ENCODE assay signal across 12 cellular contexts in the genomic region with DNA sequence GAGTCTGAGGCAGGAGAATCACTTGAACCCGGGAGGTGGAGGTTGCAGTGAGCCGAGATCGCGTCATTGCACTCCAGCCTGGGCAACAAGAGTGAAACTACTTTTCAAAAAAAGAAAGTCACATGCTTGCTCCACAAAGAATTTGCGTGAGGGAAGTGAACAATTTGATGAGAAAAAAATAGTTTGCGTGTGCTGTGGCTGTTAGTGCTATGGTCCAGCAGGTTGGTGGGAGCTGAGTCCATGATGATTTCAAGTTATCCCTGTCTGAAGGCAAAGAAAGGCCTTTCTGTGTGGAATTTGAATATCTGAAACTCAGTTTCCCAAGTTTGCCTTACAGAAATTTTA. TPM values are rescaled to one million over a fixed set of nuclear protein-coding genes. Genes with fewer than 3 reads are reported as not detected.
DNase-seq lines count a peak whose midpoint lies in the region; ATAC-seq and TF ChIP-seq lines count a peak whose summit lies in the region.
"Had no signal": no experiment of that assay in that cellular context is flagged by ENCODE, and none has a peak within 500 bp of the region (broad histone marks: within the 10 kb centered on the region; RNA-seq: fewer than 3 reads in every experiment).

No MANE protein-coding gene starts in this region.

- no peaks in the 10 kb centered on the region for H3K9me3 ChIP-seq in esophagus muscularis mucosa
- no peaks in the 10 kb centered on the region for H3K9me3 ChIP-seq in stomach

- peaks cover 0 to 58% (median 30%) of the 10 kb centered on the region in 4 donors for H3K36me3 ChIP-seq in esophagus muscularis mucosa
- peaks cover 11 to 45% (median 35%) of the 10 kb centered on the region in 4 donors for H3K36me3 ChIP-seq in stomach

- H3K4me1 Mint-ChIP-seq in activated T-cell treated with anti-CD3 and anti-CD28 coated beads, Interleukin-2, amount 50 U/mL, for 72 hours (ENCODE audit: low read depth): peaks cover 86% of the 10 kb centered on the region

- H3K27me3 Mint-ChIP-seq in activated T-cell treated with anti-CD3 and anti-CD28 coated beads, Interleukin-2, amount 50 U/mL, for 72 hours (ENCODE audit: low read depth): no peaks in the 10 kb centered on the region

- no peaks in the 10 kb centered on the region for H3K27me3 ChIP-seq in esophagus muscularis mucosa
- H3K27me3 ChIP-seq in stomach: no peaks in the 10 kb centered on the region

- no peak for TF ChIP-seq CTCF in esophagus muscularis mucosa (IDR thresholded peaks at IDR 0.05)
- no peak for TF ChIP-seq CTCF in stomach (IDR thresholded peaks at IDR 0.05)

- no peak for ATAC-seq in activated T-cell treated with anti-CD3 and anti-CD28 coated beads, Interleukin-2, amount 50 U/mL, for 72 hours (replicated peaks in 1 of 2)
- ATAC-seq in HG03135 (IDR thresholded peaks at IDR 0.05; ENCODE audit: unreplicated experiment): no peak

- TF ChIP-seq EP300 in esophagus muscularis mucosa (IDR thresholded peaks at IDR 0.05): no peak
- TF ChIP-seq EP300 in stomach (IDR thresholded peaks at IDR 0.05): no peak

- TF ChIP-seq POLR2A in esophagus muscularis mucosa (IDR thresholded peaks at IDR 0.05; ENCODE audit: low read depth) (no peak), stomach (IDR thresholded peaks at IDR 0.05) (no peak)

- 72% methylated on average over 6 of the region's 6 CpGs for WGBS in esophagus muscularis mucosa
- WGBS in stomach, 5 donors: 49 to 67% (median 64%) methylated on average over 6 of the region's 6 CpGs

- H3K4me3 ChIP-seq in esophagus muscularis mucosa: no peak overlapping the region
- H3K4me3 ChIP-seq in stomach: peak overlapping the region in 2 of 4 donors; percentile 17 to 86

- H3K27ac Mint-ChIP-seq in activated T-cell treated with anti-CD3 and anti-CD28 coated beads, Interleukin-2, amount 50 U/mL, for 72 hours: peak overlapping the region; percentile 92

- H3K27ac ChIP-seq in esophagus muscularis mucosa (replicated peaks in 1 of 4) (peak overlapping the region; percentile 8 to 60 (median 42)), stomach (peak overlapping the region in 4 of 5 donors; percentile 32 to 91 (median 64))

- in situ Hi-C loops in SK-MEL-5 (cut with HindIII; ENCODE audit: low pct_unique_long_range_greater_than_20kb, low sequenced_read_pairs): no loop called here

- intact Hi-C loops in esophagus muscularis mucosa (cut with DNase I) (no loop called here), stomach (cut with DNase I; ENCODE audit: low total_unique reads) (no loop called here)

- peaks cover 20 to 44% of the 10 kb centered on the region in 2 donors for H3K36me3 Mint-ChIP-seq in activated T-cell treated with anti-CD3 and anti-CD28 coated beads, Interleukin-2, amount 50 U/mL, for 72 hours (ENCODE audit: insufficient read depth in 2 of 2)

- no peaks in the 10 kb centered on the region for H3K9me3 Mint-ChIP-seq in activated T-cell treated with anti-CD3 and anti-CD28 coated beads, Interleukin-2, amount 50 U/mL, for 72 hours

- H3K4me3 Mint-ChIP-seq in activated T-cell treated with anti-CD3 and anti-CD28 coated beads, Interleukin-2, amount 50 U/mL, for 72 hours: peak overlapping the region; percentile 99

- peaks cover 46 to 64% (median 57%) of the 10 kb centered on the region in 4 donors for H3K4me1 ChIP-seq in esophagus muscularis mucosa
- peaks cover 39 to 70% (median 49%) of the 10 kb centered on the region in 4 donors for H3K4me1 ChIP-seq in stomach

- DNase-seq in activated T-cell treated with anti-CD3 and anti-CD28 coated beads, Interleukin-2, amount 50 U/mL, for 72 hours: no peak
- DNase-seq in activated T-cell treated with anti-CD3 and anti-CD28 coated beads, Interleukin-2, amount 50 U/mL, for 48 hours: no peak
- DNase-seq in SK-MEL-5 (ENCODE audit: low read depth, low spot score): peak; percentile 52
- DNase-seq in esophagus muscularis mucosa (ENCODE audit: extremely low spot score): no peak
- no peak for DNase-seq in stomach
- DNase-seq in DMS153 treated with DMSO at 0.1 percent for 48 hours (lab: John Stamatoyannopoulos, UW; ENCODE audit: unreplicated experiment): no peak
- DNase-seq in dermis blood vessel endothelial cell: no peak
- DNase-seq: activated CD4-positive, alpha-beta T cell treated with anti-CD3 and anti-CD28 coated beads for 4 hours; cerebellar nuclear complex; NCI-H510A had no signal

RNA-seq across cellular contexts. Expression of a gene that starts 21.0 kb away (rescaled TPM):
- 1 to 10 TPM; 1.1 to 1.5 TPM for total RNA-seq in activated T-cell treated with anti-CD3 and anti-CD28 coated beads, Interleukin-2, amount 50 U/mL, for 72 hours
- 15.8 and 18.8 TPM in 2 replicates for total RNA-seq in SK-MEL-5 (2014; rRNA removed; shearing (Covaris generic))
- polyA plus RNA-seq in SK-MEL-5 (2015; cell fraction: cytosol; rRNA removed): 12.2 and 13.3 TPM in 2 replicates
- 32.9 and 49.6 TPM in 2 replicates for polyA plus RNA-seq in SK-MEL-5 (2015; cell fraction: nucleus; rRNA removed)
- total RNA-seq in esophagus muscularis mucosa: 1 to 10 TPM; 1.2 to 5.1 (median 3.8) TPM
- total RNA-seq in stomach: 1 to 10 TPM in 1 of 5 donors, under 1 TPM in 1, not detected in 3; 0.72 to 5.7 TPM
- 10 to 100 TPM in 1 of 3 donors, 1 to 10 TPM in 2; 3.6 to 12.2 (median 4.2) TPM for polyA plus RNA-seq in stomach
- 0.19 and 0.68 TPM in 2 replicates for total RNA-seq in dermis blood vessel endothelial cell
- total RNA-seq: HT1080 had no signal

RNA-seq across cellular contexts. Expression of a gene that starts 23.3 kb away (rescaled TPM):
- total RNA-seq in activated T-cell treated with anti-CD3 and anti-CD28 coated beads, Interleukin-2, amount 50 U/mL, for 72 hours: under 1 TPM in 1 of 2 donors, not detected in 1; 0.44 TPM
- total RNA-seq in SK-MEL-5 (2014; rRNA removed; shearing (Covaris generic)): 122 TPM in 2 replicates
- 107 and 128 TPM in 2 replicates for polyA plus RNA-seq in SK-MEL-5 (2015; cell fraction: cytosol; rRNA removed)
- polyA plus RNA-seq in SK-MEL-5 (2015; cell fraction: nucleus; rRNA removed): 37.9 and 41.4 TPM in 2 replicates
- total RNA-seq in esophagus muscularis mucosa (10 to 100 TPM; 10.8 to 23.5 (median 20.7) TPM), stomach (10 to 100 TPM in 3 of 5 donors, 1 to 10 TPM in 1, not detected in 1; 6.8 to 40.4 (median 28.4) TPM), dermis blood vessel endothelial cell (1.6 and 4.4 TPM in 2 replicates)
- 100 to 1,000 TPM in 1 of 3 donors, 10 to 100 TPM in 1, 1 to 10 TPM in 1; 9.9 to 101 (median 65.1) TPM for polyA plus RNA-seq in stomach

RNA-seq across cellular contexts. Expression of a gene that starts 24.8 kb away (rescaled TPM):
- total RNA-seq in activated T-cell treated with anti-CD3 and anti-CD28 coated beads, Interleukin-2, amount 50 U/mL, for 72 hours: 1 to 10 TPM; 1.0 to 1.2 TPM
- 77.4 and 96.3 TPM in 2 replicates for total RNA-seq in SK-MEL-5 (2014; rRNA removed; shearing (Covaris generic))
- 96.4 and 117 TPM in 2 replicates for polyA plus RNA-seq in SK-MEL-5 (2015; cell fraction: cytosol; rRNA removed)
- 76.4 and 135 TPM in 2 replicates for polyA plus RNA-seq in SK-MEL-5 (2015; cell fraction: nucleus; rRNA removed)
- total RNA-seq in esophagus muscularis mucosa (10 to 100 TPM in 2 of 4 donors, 1 to 10 TPM in 2; 8.7 to 17.8 (median 13.3) TPM), stomach (10 to 100 TPM in 2 of 5 donors, 1 to 10 TPM in 3; 1.2 to 17.8 (median 3.6) TPM), dermis blood vessel endothelial cell (0.28 and 0.51 TPM in 2 replicates)
- polyA plus RNA-seq in stomach: 10 to 100 TPM in 1 of 3 donors, 1 to 10 TPM in 2; 3.9 to 17.1 (median 5.5) TPM
- total RNA-seq: HT1080 had no signal

RNA-seq across cellular contexts. Expression of a gene that starts 59.6 kb away (rescaled TPM):
- total RNA-seq in activated T-cell treated with anti-CD3 and anti-CD28 coated beads, Interleukin-2, amount 50 U/mL, for 72 hours: 10 to 100 TPM; 38.7 to 39.0 TPM
- total RNA-seq in SK-MEL-5 (2014; rRNA removed; shearing (Covaris generic)): 25.0 and 28.6 TPM in 2 replicates
- polyA plus RNA-seq in SK-MEL-5 (2015; cell fraction: cytosol; rRNA removed): 75.0 and 78.8 TPM in 2 replicates
- 64.9 and 68.7 TPM in 2 replicates for polyA plus RNA-seq in SK-MEL-5 (2015; cell fraction: nucleus; rRNA removed)
- total RNA-seq in esophagus muscularis mucosa (10 to 100 TPM; 12.9 to 22.5 (median 15.4) TPM), stomach (100 to 1,000 TPM in 2 of 5 donors, 10 to 100 TPM in 3; 16.9 to 175 (median 43.8) TPM), dermis blood vessel endothelial cell (34.5 and 35.5 TPM in 2 replicates)
- 10 to 100 TPM in 1 of 3 donors, 1 to 10 TPM in 2; 4.6 to 17.5 (median 9.2) TPM for polyA plus RNA-seq in stomach
